ENCODE assay signal across 28 cellular contexts in the genomic region with DNA sequence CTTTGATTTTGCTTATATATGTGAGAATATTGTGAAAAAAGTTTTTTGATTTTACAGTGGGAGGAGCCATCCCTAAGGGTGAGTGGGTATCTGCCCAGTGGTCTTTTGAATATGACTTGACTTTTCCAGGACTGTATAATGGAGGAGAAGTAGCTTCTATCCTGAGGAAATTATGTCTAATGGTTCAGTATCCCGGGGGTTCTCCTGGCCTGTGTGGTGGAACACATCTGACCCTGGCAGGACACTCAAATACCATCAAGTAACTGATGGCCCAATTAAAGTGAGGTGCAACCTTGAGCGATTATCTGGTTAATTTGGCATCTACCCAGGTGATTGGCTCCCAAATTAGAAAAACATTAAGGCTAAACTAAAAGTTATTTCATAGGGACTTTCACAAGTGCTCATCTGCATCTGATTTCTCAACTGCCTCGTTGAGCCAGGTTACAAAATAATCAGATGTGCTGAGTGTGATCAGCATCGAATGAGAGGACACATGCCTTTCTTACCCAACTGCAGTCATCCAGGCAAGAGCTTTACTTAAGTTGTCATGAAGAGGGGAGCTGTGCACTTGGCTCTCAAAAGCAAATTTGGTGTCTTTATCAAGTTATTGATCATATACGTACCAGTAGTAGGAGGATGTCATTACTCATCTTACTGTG.
"Had no signal": no experiment of that assay in that cellular context is flagged by ENCODE, and none has a peak within 500 bp of the region (broad histone marks: within the 10 kb centered on the region; RNA-seq: fewer than 3 reads in every experiment).

No MANE protein-coding gene starts in this region.

- H3K27ac ChIP-seq: breast epithelium, SK-N-MC had no signal

- H3K4me3 ChIP-seq: breast epithelium, SK-N-MC had no signal

- H3K27ac Mint-ChIP-seq: activated CD8-positive, alpha-beta T cell treated with anti-CD3 and anti-CD28 coated beads, Interleukin-2, amount 10 ng/mL, durations not matched to agents 7 days and 5 days; WTC11 had no signal

- H3K27me3 ChIP-seq: breast epithelium had no signal

- H3K4me3 Mint-ChIP-seq: activated CD8-positive, alpha-beta T cell treated with anti-CD3 and anti-CD28 coated beads, Interleukin-2, amount 10 ng/mL, durations not matched to agents 7 days and 5 days; WTC11 had no signal

- H3K36me3 ChIP-seq: breast epithelium had no signal

- ATAC-seq: activated CD8-positive, alpha-beta T cell treated with anti-CD3 and anti-CD28 coated beads, Interleukin-2, amount 10 ng/mL, durations not matched to agents 7 days and 5 days; Panc1; Right ventricle myocardium inferior; WTC11 had no signal

- DNase-seq: activated CD4-positive, alpha-beta T cell treated with anti-CD3 and anti-CD28 coated beads for 48 hours; activated CD4-positive, alpha-beta T cell treated with anti-CD3 and anti-CD28 coated beads, Interleukin-2, amount 50 U/mL, for 4 hours; activated CD4-positive, CD25-positive, alpha-beta regulatory T cell treated with anti-CD3 and anti-CD28 coated beads, Interleukin-2, amount 50 U/mL, for 72 hours; activated CD8-positive, alpha-beta memory T cell treated with anti-CD3 and anti-CD28 coated beads, Interleukin-2, amount 50 U/mL, for 48 hours; activated CD8-positive, alpha-beta T cell treated with anti-CD3 and anti-CD28 coated beads, Interleukin-2, amount 10 ng/mL, durations not matched to agents 7 days and 5 days; activated naive CD4-positive, alpha-beta T cell treated with anti-CD3 and anti-CD28 coated beads, Interleukin-2, amount 50 U/mL, for 16 hours; activated T-cell treated with anti-CD3 and anti-CD28 coated beads, Interleukin-2, amount 50 U/mL, for 1 hour; aorta; central memory CD4-positive, alpha-beta T cell; IMR-90; Kasumi-1; KBM-7; MV-4-11; NCI-H1092 treated with DMSO at 0.1 percent for 48 hours; NCI-H1436; NCI-H1694 treated with DMSO at 0.1 percent for 48 hours; NCI-H2029 treated with DMSO at 0.1 percent for 48 hours; NCI-H510A treated with DMSO at 0.1 percent for 48 hours; NCI-H69; NK-92 treated with Interleukin-12 subunit alpha and Interleukin-12 subunit beta, amount 100 ng/mL, for 24 hours; OCI-M1; RPMI8226; SW 1271 had no signal

- H3K4me1 Mint-ChIP-seq: WTC11 had no signal

- H3K9me3 ChIP-seq: breast epithelium had no signal

- H3K4me1 ChIP-seq: breast epithelium had no signal
